ENCODE assay signal across 25 cellular contexts in genomic region chr2:69275490-69275889, GRCh38.
"Had no signal": no experiment of that assay in that cellular context is flagged by ENCODE, and none has a peak within 500 bp of the region (broad histone marks: within the 10 kb centered on the region; RNA-seq: fewer than 3 reads in every experiment).

No MANE protein-coding gene starts in this region.

- H3K36me3 ChIP-seq: colonic mucosa, esophagus squamous epithelium, gastrocnemius medialis, heart right ventricle, left lung, lower lobe of right lung had no signal

- H3K4me3 ChIP-seq: colonic mucosa, dorsolateral prefrontal cortex, esophagus squamous epithelium, gastrocnemius medialis, heart right ventricle, left lung, lower lobe of right lung, mucosa of descending colon had no signal

- DNase-seq: colonic mucosa; cortex of kidney; dorsolateral prefrontal cortex; effector CD4-positive, alpha-beta T cell; effector memory CD4-positive, alpha-beta T cell; erythroblast; esophagus squamous epithelium; foreskin fibroblast; foreskin melanocyte; gastrocnemius medialis; glutamatergic neuron; head of caudate nucleus; heart right ventricle; hippocampal formation; left cardiac atrium; left lung; left ventricle myocardium superior; lower lobe of right lung; mammary epithelial cell; mucosa of descending colon; naive B cell had no signal

- H3K27me3 ChIP-seq: colonic mucosa, dorsolateral prefrontal cortex, esophagus squamous epithelium, gastrocnemius medialis, heart right ventricle, left lung had no signal

- ATAC-seq: esophagus mucosa, gastrocnemius medialis, heart right ventricle, left cardiac atrium, left lung, left ventricle myocardium superior, lower lobe of right lung, mucosa of descending colon had no signal

- FAIRE-seq: islet of Langerhans, keratinocyte had no signal

- H3K27ac ChIP-seq: colonic mucosa, dorsolateral prefrontal cortex, epithelial cell of prostate, esophagus squamous epithelium, gastrocnemius medialis, heart right ventricle, left lung, lower lobe of right lung had no signal

- H3K9me3 ChIP-seq: colonic mucosa, esophagus squamous epithelium, gastrocnemius medialis, heart right ventricle, left lung, lower lobe of right lung, mucosa of descending colon had no signal

- H3K4me1 ChIP-seq: colonic mucosa, gastrocnemius medialis had no signal
